7 cellular contexts compared by ENCODE assay signal in genomic region chr19:12484011-12484370, GRCh38. TPM values are rescaled to one million over a fixed set of nuclear protein-coding genes. Genes with fewer than 3 reads are reported as not detected.
DNase-seq lines count a peak whose midpoint lies in the region; ATAC-seq lines count a peak whose summit lies in the region.

No MANE protein-coding gene starts in this region.

- no peaks in the 10 kb centered on the region for H3K9me3 Mint-ChIP-seq in activated CD8-positive, alpha-beta T cell treated with anti-CD3 and anti-CD28 coated beads, Interleukin-2, amount 10 ng/mL, durations not matched to agents 7 days and 5 days (ENCODE audit: insufficient read depth)
- H3K9me3 Mint-ChIP-seq in stimulated activated naive B cell treated with anti-CD40 and anti-IgM and Interleukin-4, amounts not matched to agents 10 μg/mL and 1 μg/mL and 100 μg/mL, for 72 hours, result no peaks in the 10 kb centered on the region

- H3K9ac ChIP-seq in iPS-20b (ENCODE audit: low read depth, low read length), result peak overlapping the region; percentile 70; the same call in 1 of the 2 replicates

- peaks cover 29% of the 10 kb centered on the region for H3K4me1 Mint-ChIP-seq in activated CD8-positive, alpha-beta T cell treated with anti-CD3 and anti-CD28 coated beads, Interleukin-2, amount 10 ng/mL, durations not matched to agents 7 days and 5 days (ENCODE audit: low read depth)
- peaks cover 20 to 36% of the 10 kb centered on the region in 2 donors for H3K4me1 Mint-ChIP-seq in stimulated activated naive B cell treated with anti-CD40 and anti-IgM and Interleukin-4, amounts not matched to agents 10 μg/mL and 1 μg/mL and 100 μg/mL, for 72 hours

- H3K27ac Mint-ChIP-seq in activated CD8-positive, alpha-beta T cell treated with anti-CD3 and anti-CD28 coated beads, Interleukin-2, amount 10 ng/mL, durations not matched to agents 7 days and 5 days, result peak overlapping the region; percentile 21
- H3K27ac Mint-ChIP-seq in stimulated activated naive B cell treated with anti-CD40 and anti-IgM and Interleukin-4, amounts not matched to agents 10 μg/mL and 1 μg/mL and 100 μg/mL, for 72 hours, result peak overlapping the region; percentile 92

- ATAC-seq in HG03097 (IDR thresholded peaks at IDR 0.05; ENCODE audit: low FRiP score, unreplicated experiment), result peak; percentile 40
- ATAC-seq in activated CD8-positive, alpha-beta T cell treated with anti-CD3 and anti-CD28 coated beads, Interleukin-2, amount 10 ng/mL, durations not matched to agents 7 days and 5 days, result no peak
- no peak for ATAC-seq in stimulated activated naive B cell treated with anti-CD40 and anti-IgM and Interleukin-4, amounts not matched to agents 10 μg/mL and 1 μg/mL and 100 μg/mL, for 72 hours (replicated peaks)

- H3K27me3 Mint-ChIP-seq in activated CD8-positive, alpha-beta T cell treated with anti-CD3 and anti-CD28 coated beads, Interleukin-2, amount 10 ng/mL, durations not matched to agents 7 days and 5 days (ENCODE audit: low read depth), result no peaks in the 10 kb centered on the region
- H3K27me3 Mint-ChIP-seq in stimulated activated naive B cell treated with anti-CD40 and anti-IgM and Interleukin-4, amounts not matched to agents 10 μg/mL and 1 μg/mL and 100 μg/mL, for 72 hours, result no peaks in the 10 kb centered on the region

- H3K36me3 Mint-ChIP-seq in activated CD8-positive, alpha-beta T cell treated with anti-CD3 and anti-CD28 coated beads, Interleukin-2, amount 10 ng/mL, durations not matched to agents 7 days and 5 days (ENCODE audit: low read depth), result peaks cover 4% of the 10 kb centered on the region
- H3K36me3 Mint-ChIP-seq in stimulated activated naive B cell treated with anti-CD40 and anti-IgM and Interleukin-4, amounts not matched to agents 10 μg/mL and 1 μg/mL and 100 μg/mL, for 72 hours, result peaks cover 0 to 3% of the 10 kb centered on the region in 2 donors

- H3K4me1 ChIP-seq in iPS-20b (ENCODE audit: insufficient read depth, low read length), result peaks cover 7% of the 10 kb centered on the region; the same call in 1 of the 2 replicates

- CTCF ChIA-PET in activated CD8-positive, alpha-beta T cell treated with anti-CD3 and anti-CD28 coated beads, Interleukin-2, amount 10 ng/mL, durations not matched to agents 7 days and 5 days (lab: Charles Lee), result no interaction called here

- no peak overlapping the region for H3K27ac ChIP-seq in iPS-20b (ENCODE audit: low read length)

- POLR2A ChIA-PET in activated CD8-positive, alpha-beta T cell treated with anti-CD3 and anti-CD28 coated beads, Interleukin-2, amount 10 ng/mL, durations not matched to agents 7 days and 5 days (lab: Charles Lee), result interaction anchor here (0.7 to 3.3 kb wide), 3 partner anchors 12 to 204 kb away, joined by 3 to 13 read pairs (median 3); no protein-coding TSS in a partner anchor

- H3K27me3 ChIP-seq in iPS-20b (ENCODE audit: insufficient read depth, low read length), result peaks cover 14% of the 10 kb centered on the region; the same call in 1 of the 2 replicates

- peak overlapping the region; percentile 84 for H3K4me3 Mint-ChIP-seq in activated CD8-positive, alpha-beta T cell treated with anti-CD3 and anti-CD28 coated beads, Interleukin-2, amount 10 ng/mL, durations not matched to agents 7 days and 5 days
- H3K4me3 Mint-ChIP-seq in stimulated activated naive B cell treated with anti-CD40 and anti-IgM and Interleukin-4, amounts not matched to agents 10 μg/mL and 1 μg/mL and 100 μg/mL, for 72 hours, result peak overlapping the region; percentile 93 to 100

- H3K4me3 ChIP-seq in iPS-20b (ENCODE audit: low read length), result peak overlapping the region; percentile 81

- no peak for DNase-seq in activated CD8-positive, alpha-beta T cell treated with anti-CD3 and anti-CD28 coated beads, Interleukin-2, amount 10 ng/mL, durations not matched to agents 7 days and 5 days
- no peak for DNase-seq in stimulated activated naive B cell treated with anti-CD40 and anti-IgM and Interleukin-4, amounts not matched to agents 10 μg/mL and 1 μg/mL and 100 μg/mL, for 72 hours
- DNase-seq in D341Med (ENCODE audit: low spot score), result no peak
- no peak for DNase-seq in NCI-H1436 treated with DMSO at 0.1 percent for 48 hours (lab: John Stamatoyannopoulos, UW)
- no peak for DNase-seq in DMS 273 treated with DMSO at 0.1 percent for 48 hours (lab: John Stamatoyannopoulos, UW)

- no peaks in the 10 kb centered on the region for H3K9me3 ChIP-seq in iPS-20b (ENCODE audit: insufficient read depth, low read depth, low read length)

- H3K36me3 ChIP-seq in iPS-20b (ENCODE audit: insufficient read depth, low read depth, low read length), result no peaks in the 10 kb centered on the region

RNA-seq across cellular contexts. Expression of gene ZNF709, which starts 0.6 kb away (rescaled TPM):
- total RNA-seq in activated CD8-positive, alpha-beta T cell treated with anti-CD3 and anti-CD28 coated beads, Interleukin-2, amount 10 ng/mL, durations not matched to agents 7 days and 5 days, result 1 to 10 TPM; 1.7 to 3.1 TPM

RNA-seq across cellular contexts. Expression of gene ZNF443, which starts 43.2 kb away (rescaled TPM):
- 1 to 10 TPM; 5.7 to 6.3 TPM for total RNA-seq in activated CD8-positive, alpha-beta T cell treated with anti-CD3 and anti-CD28 coated beads, Interleukin-2, amount 10 ng/mL, durations not matched to agents 7 days and 5 days
